1 cellular context compared by ENCODE assay signal in the genomic region with DNA sequence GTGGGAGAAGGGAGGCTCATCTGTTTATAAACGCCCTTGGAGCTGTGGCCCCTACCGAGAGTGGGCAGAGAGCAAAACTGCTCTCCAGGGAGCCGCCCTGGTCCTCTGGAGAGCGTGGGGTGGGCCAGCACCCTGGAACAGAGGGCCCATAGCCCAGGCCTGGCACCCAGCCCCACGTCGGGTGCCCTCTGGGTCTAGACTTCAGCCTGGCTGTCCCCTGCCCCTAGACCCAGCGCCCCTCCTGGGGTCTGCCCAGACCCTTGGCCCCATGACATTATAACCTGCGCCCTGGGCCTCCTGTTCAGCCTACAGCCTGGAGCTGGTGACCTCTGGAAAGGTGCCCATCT.
TF ChIP-seq lines count a peak whose summit lies in the region.

No MANE protein-coding gene starts in this region.

TF ChIP-seq in WTC11, 78 proteins besides CTCF, POLR2A, EP300 and RAD21 (continued from another document):
- TF ChIP-seq, protein P1, sequence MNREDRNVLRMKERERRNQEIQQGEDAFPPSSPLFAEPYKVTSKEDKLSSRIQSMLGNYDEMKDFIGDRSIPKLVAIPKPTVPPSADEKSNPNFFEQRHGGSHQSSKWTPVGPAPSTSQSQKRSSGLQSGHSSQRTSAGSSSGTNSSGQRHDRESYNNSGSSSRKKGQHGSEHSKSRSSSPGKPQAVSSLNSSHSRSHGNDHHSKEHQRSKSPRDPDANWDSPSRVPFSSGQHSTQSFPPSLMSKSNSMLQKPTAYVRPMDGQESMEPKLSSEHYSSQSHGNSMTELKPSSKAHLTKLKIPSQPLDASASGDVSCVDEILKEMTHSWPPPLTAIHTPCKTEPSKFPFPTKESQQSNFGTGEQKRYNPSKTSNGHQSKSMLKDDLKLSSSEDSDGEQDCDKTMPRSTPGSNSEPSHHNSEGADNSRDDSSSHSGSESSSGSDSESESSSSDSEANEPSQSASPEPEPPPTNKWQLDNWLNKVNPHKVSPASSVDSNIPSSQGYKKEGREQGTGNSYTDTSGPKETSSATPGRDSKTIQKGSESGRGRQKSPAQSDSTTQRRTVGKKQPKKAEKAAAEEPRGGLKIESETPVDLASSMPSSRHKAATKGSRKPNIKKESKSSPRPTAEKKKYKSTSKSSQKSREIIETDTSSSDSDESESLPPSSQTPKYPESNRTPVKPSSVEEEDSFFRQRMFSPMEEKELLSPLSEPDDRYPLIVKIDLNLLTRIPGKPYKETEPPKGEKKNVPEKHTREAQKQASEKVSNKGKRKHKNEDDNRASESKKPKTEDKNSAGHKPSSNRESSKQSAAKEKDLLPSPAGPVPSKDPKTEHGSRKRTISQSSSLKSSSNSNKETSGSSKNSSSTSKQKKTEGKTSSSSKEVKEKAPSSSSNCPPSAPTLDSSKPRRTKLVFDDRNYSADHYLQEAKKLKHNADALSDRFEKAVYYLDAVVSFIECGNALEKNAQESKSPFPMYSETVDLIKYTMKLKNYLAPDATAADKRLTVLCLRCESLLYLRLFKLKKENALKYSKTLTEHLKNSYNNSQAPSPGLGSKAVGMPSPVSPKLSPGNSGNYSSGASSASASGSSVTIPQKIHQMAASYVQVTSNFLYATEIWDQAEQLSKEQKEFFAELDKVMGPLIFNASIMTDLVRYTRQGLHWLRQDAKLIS (CRISPR knock-in tag; IDR thresholded peaks at IDR 0.05; ENCODE audit: borderline replicate concordance): no peak
- no peak for TF ChIP-seq KAT7 (CRISPR knock-in tag; IDR thresholded peaks at IDR 0.05; ENCODE audit: borderline replicate concordance)
- no peak for TF ChIP-seq GABPB1 (CRISPR knock-in tag; IDR thresholded peaks at IDR 0.05)
